Comparison of ENCODE assay signal across 1 cellular context in genomic region chr17:8186446-8186786, GRCh38.
TF ChIP-seq lines count a peak whose summit lies in the region.

No MANE protein-coding gene starts in this region.

TF ChIP-seq in K562, 482 proteins besides CTCF, POLR2A, EP300 and RAD21 (continued from another document):
- TF ChIP-seq, protein P1, sequence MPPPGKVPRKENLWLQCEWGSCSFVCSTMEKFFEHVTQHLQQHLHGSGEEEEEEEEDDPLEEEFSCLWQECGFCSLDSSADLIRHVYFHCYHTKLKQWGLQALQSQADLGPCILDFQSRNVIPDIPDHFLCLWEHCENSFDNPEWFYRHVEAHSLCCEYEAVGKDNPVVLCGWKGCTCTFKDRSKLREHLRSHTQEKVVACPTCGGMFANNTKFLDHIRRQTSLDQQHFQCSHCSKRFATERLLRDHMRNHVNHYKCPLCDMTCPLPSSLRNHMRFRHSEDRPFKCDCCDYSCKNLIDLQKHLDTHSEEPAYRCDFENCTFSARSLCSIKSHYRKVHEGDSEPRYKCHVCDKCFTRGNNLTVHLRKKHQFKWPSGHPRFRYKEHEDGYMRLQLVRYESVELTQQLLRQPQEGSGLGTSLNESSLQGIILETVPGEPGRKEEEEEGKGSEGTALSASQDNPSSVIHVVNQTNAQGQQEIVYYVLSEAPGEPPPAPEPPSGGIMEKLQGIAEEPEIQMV (tag; conservative IDR thresholded peaks at IDR 0.05; ENCODE audit: low read depth): no peak
- no peak for TF ChIP-seq ZBTB11 (CRISPR knock-in tag; IDR thresholded peaks at IDR 0.05)
- no peak for TF ChIP-seq TOE1 (IDR thresholded peaks at IDR 0.05; ENCODE audit: borderline replicate concordance)
- TF ChIP-seq TOE1 (CRISPR knock-in tag; IDR thresholded peaks at IDR 0.05; ENCODE audit: borderline replicate concordance, low read depth): no peak
- TF ChIP-seq SREBF2 (CRISPR knock-in tag; IDR thresholded peaks at IDR 0.05): no peak
- TF ChIP-seq SIN3A (IDR thresholded peaks at IDR 0.05; ENCODE audit: borderline replicate concordance in 2 of 2, control insufficient read depth in 1 of 2, low read depth in 2 of 2, low read length in 2 of 2): no peak
- TF ChIP-seq U2AF2 (optimal IDR thresholded peaks at IDR 0.05; ENCODE audit: low read depth, low read length): no peak
- TF ChIP-seq SFPQ (IDR thresholded peaks at IDR 0.05; ENCODE audit: low read depth, low read length): no peak
- TF ChIP-seq, protein P2, sequence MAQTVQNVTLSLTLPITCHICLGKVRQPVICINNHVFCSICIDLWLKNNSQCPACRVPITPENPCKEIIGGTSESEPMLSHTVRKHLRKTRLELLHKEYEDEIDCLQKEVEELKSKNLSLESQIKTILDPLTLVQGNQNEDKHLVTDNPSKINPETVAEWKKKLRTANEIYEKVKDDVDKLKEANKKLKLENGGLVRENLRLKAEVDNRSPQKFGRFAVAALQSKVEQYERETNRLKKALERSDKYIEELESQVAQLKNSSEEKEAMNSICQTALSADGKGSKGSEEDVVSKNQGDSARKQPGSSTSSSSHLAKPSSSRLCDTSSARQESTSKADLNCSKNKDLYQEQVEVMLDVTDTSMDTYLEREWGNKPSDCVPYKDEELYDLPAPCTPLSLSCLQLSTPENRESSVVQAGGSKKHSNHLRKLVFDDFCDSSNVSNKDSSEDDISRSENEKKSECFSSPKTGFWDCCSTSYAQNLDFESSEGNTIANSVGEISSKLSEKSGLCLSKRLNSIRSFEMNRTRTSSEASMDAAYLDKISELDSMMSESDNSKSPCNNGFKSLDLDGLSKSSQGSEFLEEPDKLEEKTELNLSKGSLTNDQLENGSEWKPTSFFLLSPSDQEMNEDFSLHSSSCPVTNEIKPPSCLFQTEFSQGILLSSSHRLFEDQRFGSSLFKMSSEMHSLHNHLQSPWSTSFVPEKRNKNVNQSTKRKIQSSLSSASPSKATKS (CRISPR knock-in tag; IDR thresholded peaks at IDR 0.05): no peak
- no peak for TF ChIP-seq TCF7L2 (IDR thresholded peaks at IDR 0.05; ENCODE audit: low read depth, low read length)
- TF ChIP-seq RNF2 (IDR thresholded peaks at IDR 0.05): no peak
TF ChIP-seq in K562: peak in this region for 15.
